ENCODE assay signal across 1 cellular context in genomic region chr3:152319256-152319655, GRCh38.
TF ChIP-seq lines count a peak whose summit lies in the region.

No MANE protein-coding gene starts in this region.

TF ChIP-seq in HepG2, 621 proteins besides CTCF, POLR2A, EP300 and RAD21:
- no peak for TF ChIP-seq IKZF5 (CRISPR knock-in tag; IDR thresholded peaks at IDR 0.05)
- TF ChIP-seq KDM5A (IDR thresholded peaks at IDR 0.05; ENCODE audit: borderline replicate concordance, low read length): no peak
- no peak for TF ChIP-seq ZSCAN21 (CRISPR knock-in tag; IDR thresholded peaks at IDR 0.05; ENCODE audit: borderline replicate concordance)
- TF ChIP-seq ATF7 (IDR thresholded peaks at IDR 0.05): peak; percentile 67; the same call in 1 of the 2 replicates
- TF ChIP-seq ATF7 (CRISPR knock-in tag; IDR thresholded peaks at IDR 0.05): no peak
